Comparison of ENCODE assay signal across 20 cellular contexts in the genomic region with DNA sequence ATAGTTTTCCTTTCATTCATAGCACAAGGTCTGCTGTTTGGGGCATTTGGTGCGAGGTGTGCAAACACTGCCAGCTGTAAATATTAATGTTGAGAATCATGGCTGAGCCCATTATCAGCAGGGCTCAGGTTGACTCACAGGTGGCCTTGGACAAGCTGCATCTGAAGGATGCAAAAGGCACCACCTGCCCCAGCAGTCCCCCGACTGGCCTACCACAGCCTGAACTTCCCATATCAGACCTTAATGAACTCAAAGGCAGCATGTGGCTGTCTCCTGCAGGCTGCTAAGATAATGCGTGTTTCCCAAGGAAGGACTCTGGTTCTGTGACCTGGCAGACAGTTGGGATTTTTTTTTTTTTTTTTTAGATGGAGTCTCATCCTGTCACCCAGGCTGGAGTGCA.
DNase-seq lines count a peak whose midpoint lies in the region; ATAC-seq, FAIRE-seq and TF ChIP-seq lines count a peak whose summit lies in the region.
"Had no signal": no experiment of that assay in that cellular context is flagged by ENCODE, and none has a peak within 500 bp of the region (broad histone marks: within the 10 kb centered on the region; RNA-seq: fewer than 3 reads in every experiment).

No MANE protein-coding gene starts in this region.

- no peaks in the 10 kb centered on the region for H3K27me3 ChIP-seq in hepatocyte
- H3K27me3 ChIP-seq: BLaER1 treated with 17β-estradiol and CSF1 and Interleukin-3, amounts not matched to agents 10 nM and 100 nM had no signal

- H3K4me1 ChIP-seq in A549, result no peaks in the 10 kb centered on the region
- H3K4me1 ChIP-seq in hepatocyte (ENCODE audit: insufficient read depth), result no peaks in the 10 kb centered on the region

- no peak overlapping the region for H3K4me2 ChIP-seq in A549
- H3K4me2 ChIP-seq in hepatocyte, result no peak overlapping the region

- no peaks in the 10 kb centered on the region for H4K20me1 ChIP-seq in hepatocyte (ENCODE audit: insufficient read depth, poor library complexity, severe bottlenecking)
- H4K20me1 ChIP-seq: BLaER1 treated with 17β-estradiol and CSF1 and Interleukin-3, amounts not matched to agents 10 nM and 100 nM had no signal

- TF ChIP-seq POLR2A in A549 (IDR thresholded peaks at IDR 0.05; ENCODE audit: low read length) (no peak), NB4 (IDR thresholded peaks at IDR 0.05; ENCODE audit: extremely low read depth, insufficient read length) (no peak)

- H3K27ac ChIP-seq in A549 (peak overlapping the region in 1 of 2 experiments; percentile 3; a peak in 1 of 6 replicates), hepatocyte (peak overlapping the region; percentile 11)
- H3K27ac ChIP-seq: BLaER1 treated with 17β-estradiol and CSF1 and Interleukin-3, amounts not matched to agents 10 nM and 100 nM had no signal

- WGBS in A549 (ENCODE audit: missing lambda C conversion rate), result 81% methylated on average over 3 of the region's 3 CpGs
- WGBS in hepatocyte (ENCODE audit: low lambda C conversion rate, missing lambda C conversion rate), result 58% methylated on average over 3 of the region's 3 CpGs

- no peaks in the 10 kb centered on the region for H3K36me3 ChIP-seq in hepatocyte (replicated peaks; ENCODE audit: insufficient read depth, low read depth)
- H3K36me3 ChIP-seq: BLaER1 treated with 17β-estradiol and CSF1 and Interleukin-3, amounts not matched to agents 10 nM and 100 nM had no signal

- POLR2A ChIA-PET in A549 (lab: Yijun Ruan, JAX), result interaction anchor here (0.6 kb wide), 1 partner anchor 29 kb away, joined by 4 read pairs; no protein-coding TSS in a partner anchor

- H3K9me2 ChIP-seq in hepatocyte (replicated peaks; ENCODE audit: insufficient read depth), result no peaks in the 10 kb centered on the region

- H3K79me2 ChIP-seq in hepatocyte, result no peaks in the 10 kb centered on the region

- TF ChIP-seq CTCF in A549 (IDR thresholded peaks at IDR 0.05) (no peak), NB4 (IDR thresholded peaks at IDR 0.05; ENCODE audit: low read depth, low read length) (no peak), hepatocyte (IDR thresholded peaks at IDR 0.05; ENCODE audit: poor library complexity) (no peak)

- H3K4me3 ChIP-seq in A549 (no peak overlapping the region), NB4 (ENCODE audit: low read depth, low read length) (no peak overlapping the region), hepatocyte (no peak overlapping the region)
- H3K4me3 ChIP-seq: BLaER1 treated with 17β-estradiol and CSF1 and Interleukin-3, amounts not matched to agents 10 nM and 100 nM; GM12878 had no signal

- H2AFZ ChIP-seq in hepatocyte, result no peak overlapping the region

- CTCF ChIA-PET in A549 (lab: Yijun Ruan, JAX), result interaction anchor here (0.7 to 1.8 kb wide), 5 partner anchors 16 to 468 kb away, joined by 3 to 5 read pairs (median 4); no protein-coding TSS in a partner anchor

- TF ChIP-seq EP300 in A549 (IDR thresholded peaks at IDR 0.05), result no peak

- ATAC-seq in A549, result peak; percentile 67 to 69; a peak in 5 of 6 replicates
- no peak for ATAC-seq in GM19463 (IDR thresholded peaks at IDR 0.05; ENCODE audit: unreplicated experiment)
- ATAC-seq: GM12878, HepG2 had no signal

- no peak for TF ChIP-seq RAD21 in A549 (conservative IDR thresholded peaks at IDR 0.05 in 1 of 2, IDR thresholded peaks at IDR 0.05 in 1 of 2)

- H3K9me3 ChIP-seq in A549 (no peaks in the 10 kb centered on the region), hepatocyte (ENCODE audit: low read depth) (no peaks in the 10 kb centered on the region)
- H3K9me3 ChIP-seq: BLaER1 treated with 17β-estradiol and CSF1 and Interleukin-3, amounts not matched to agents 10 nM and 100 nM had no signal

- peak in 1 of 2 experiments; percentile 46 for DNase-seq in A549 (ENCODE audit: low read depth in 1 of 2, low spot score in 1 of 2)
- peak; percentile 71 for DNase-seq in DMS53 (lab: John Stamatoyannopoulos, UW)
- DNase-seq in NB4 (ENCODE audit: low read depth), result peak; percentile 34
- DNase-seq in hepatocyte (ENCODE audit: low spot score), result peak; percentile 60
- DNase-seq in NCI-H345 (lab: John Stamatoyannopoulos, UW), result no peak
- DNase-seq in NCI-H226, result no peak
- DNase-seq in stimulated activated CD4-positive, alpha-beta T cell treated with anti-CD3 and anti-CD28 coated beads, Interleukin-2, amount 100 ng/mL, for 48 hours, result no peak
- DNase-seq: HFFc6, NCI-H1417 treated with DMSO at 0.1 percent for 48 hours, NCI-H1930, NCI-H2227 treated with DMSO at 0.1 percent for 48 hours, NCI-H524 treated with DMSO at 0.1 percent for 48 hours, Right ventricle myocardium superior, SW 1271, T-helper 2 cell had no signal

- no peak for FAIRE-seq in A549 (lab: Jason Lieb, UNC)
- FAIRE-seq: GM12878, H54, HepG2 had no signal

TF ChIP-seq in A549, 52 proteins besides CTCF, POLR2A, EP300 and RAD21:
- TF ChIP-seq, protein P1, sequence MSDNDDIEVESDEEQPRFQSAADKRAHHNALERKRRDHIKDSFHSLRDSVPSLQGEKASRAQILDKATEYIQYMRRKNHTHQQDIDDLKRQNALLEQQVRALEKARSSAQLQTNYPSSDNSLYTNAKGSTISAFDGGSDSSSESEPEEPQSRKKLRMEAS (IDR thresholded peaks at IDR 0.05), result no peak
- TF ChIP-seq, protein P2, sequence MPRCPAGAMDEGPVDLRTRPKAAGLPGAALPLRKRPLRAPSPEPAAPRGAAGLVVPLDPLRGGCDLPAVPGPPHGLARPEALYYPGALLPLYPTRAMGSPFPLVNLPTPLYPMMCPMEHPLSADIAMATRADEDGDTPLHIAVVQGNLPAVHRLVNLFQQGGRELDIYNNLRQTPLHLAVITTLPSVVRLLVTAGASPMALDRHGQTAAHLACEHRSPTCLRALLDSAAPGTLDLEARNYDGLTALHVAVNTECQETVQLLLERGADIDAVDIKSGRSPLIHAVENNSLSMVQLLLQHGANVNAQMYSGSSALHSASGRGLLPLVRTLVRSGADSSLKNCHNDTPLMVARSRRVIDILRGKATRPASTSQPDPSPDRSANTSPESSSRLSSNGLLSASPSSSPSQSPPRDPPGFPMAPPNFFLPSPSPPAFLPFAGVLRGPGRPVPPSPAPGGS (IDR thresholded peaks at IDR 0.05), result no peak
- TF ChIP-seq RCOR1 (IDR thresholded peaks at IDR 0.05; ENCODE audit: low read depth, low read length) (no peak), JUNB (IDR thresholded peaks at IDR 0.05) (no peak), PHF8 (IDR thresholded peaks at IDR 0.05; ENCODE audit: borderline replicate concordance, low read depth) (no peak), CEBPB (IDR thresholded peaks at IDR 0.05) (no peak), HOXA7 (CRISPR knock-in tag; IDR thresholded peaks at IDR 0.05) (no peak), FOSL2 (IDR thresholded peaks at IDR 0.05) (no peak), FOSL2 (CRISPR knock-in tag; IDR thresholded peaks at IDR 0.05) (no peak)

Comparison
In these comparisons a context has a peak if more than half of its experiments do, and no peak if none do; other contexts are left out.
1. DNase-seq: peak in DMS53 (single experiment), NB4 (single experiment) and hepatocyte (single experiment); none in NCI-H345 (single experiment), NCI-H226 (single experiment) and stimulated activated CD4-positive, alpha-beta T cell treated with anti-CD3 and anti-CD28 coated beads, Interleukin-2, amount 100 ng/mL, for 48 hours (0 of 2).